1 cellular context compared by ENCODE assay signal in genomic region chr10:92699518-92700272, GRCh38.
TF ChIP-seq lines count a peak whose summit lies in the region.

No MANE protein-coding gene starts in this region.

TF ChIP-seq in K562, 482 proteins besides CTCF, POLR2A, EP300 and RAD21 (continued from another document and continues in another):
- TF ChIP-seq CREB3 (tag; conservative IDR thresholded peaks at IDR 0.05; ENCODE audit: low read depth) (no peak), HNRNPH1 (optimal IDR thresholded peaks at IDR 0.05; ENCODE audit: low read depth, low read length) (no peak), FOXK2 (conservative IDR thresholded peaks at IDR 0.05 in 1 of 2, IDR thresholded peaks at IDR 0.05 in 1 of 2; ENCODE audit: low read depth in 2 of 2) (peak; percentile 61 to 73), CCNT2 (IDR thresholded peaks at IDR 0.05; ENCODE audit: borderline replicate concordance, extremely low read depth, insufficient read length, low read depth, low read length) (no peak), NELFE (IDR thresholded peaks at IDR 0.05; ENCODE audit: insufficient read depth, insufficient read length) (no peak), EGR1 (conservative IDR thresholded peaks at IDR 0.05) (no peak), RBBP5 (IDR thresholded peaks at IDR 0.05; ENCODE audit: borderline replicate concordance, insufficient read depth, low read length, poor library complexity, severe bottlenecking) (peak; percentile 74), MCM3 (IDR thresholded peaks at IDR 0.05) (no peak), ZNF551 (CRISPR knock-in tag; IDR thresholded peaks at IDR 0.05) (no peak), GTF2F1 (IDR thresholded peaks at IDR 0.05; ENCODE audit: low read depth, low read length) (no peak), ELF2 (CRISPR knock-in tag; IDR thresholded peaks at IDR 0.05) (no peak), PTRF (tag; IDR thresholded peaks at IDR 0.05) (no peak), KDM4B (IDR thresholded peaks at IDR 0.05; ENCODE audit: borderline replicate concordance in 2 of 2, low read depth in 1 of 2) (no peak), ZNF431 (CRISPR knock-in tag; IDR thresholded peaks at IDR 0.05) (no peak), ZNF699 (CRISPR knock-in tag; IDR thresholded peaks at IDR 0.05; ENCODE audit: insufficient replicate concordance) (no peak), SRF (CRISPR knock-in tag; IDR thresholded peaks at IDR 0.05) (no peak), ZNF143 (CRISPR knock-in tag; IDR thresholded peaks at IDR 0.05) (no peak), RNF219 (CRISPR knock-in tag; IDR thresholded peaks at IDR 0.05) (no peak), RNF2 (IDR thresholded peaks at IDR 0.05) (no peak), NFRKB (IDR thresholded peaks at IDR 0.05; ENCODE audit: low read depth) (no peak), SRSF3 (IDR thresholded peaks at IDR 0.05; ENCODE audit: insufficient read depth, low read length) (no peak), HDAC3 (IDR thresholded peaks at IDR 0.05; ENCODE audit: borderline replicate concordance, partially characterized antibody) (no peak), NFE2L1 (tag; IDR thresholded peaks at IDR 0.05; ENCODE audit: borderline replicate concordance, low read depth) (no peak), ZNF398 (CRISPR knock-in tag; IDR thresholded peaks at IDR 0.05) (no peak), HOXB6 (CRISPR knock-in tag; IDR thresholded peaks at IDR 0.05; ENCODE audit: borderline replicate concordance) (no peak), HINFP (tag; conservative IDR thresholded peaks at IDR 0.05; ENCODE audit: low read depth) (no peak), PCBP2 (IDR thresholded peaks at IDR 0.05; ENCODE audit: low read depth, low read length, poor library complexity, severe bottlenecking) (no peak), SIX5 (IDR thresholded peaks at IDR 0.05; ENCODE audit: borderline replicate concordance in 1 of 2, insufficient read depth in 1 of 2, low read depth in 1 of 2, low read length in 2 of 2) (no peak), ZNF445 (CRISPR knock-in tag; IDR thresholded peaks at IDR 0.05; ENCODE audit: low read depth) (no peak), PBX2 (CRISPR knock-in tag; IDR thresholded peaks at IDR 0.05; ENCODE audit: low read depth) (no peak), PBX2 (tag; conservative IDR thresholded peaks at IDR 0.05; ENCODE audit: low read depth) (no peak), VEZF1 (CRISPR knock-in tag; IDR thresholded peaks at IDR 0.05) (peak; percentile 24; the same call in 1 of the 2 replicates), SP2 (IDR thresholded peaks at IDR 0.05; ENCODE audit: extremely low read depth, low read depth, low read length, poor library complexity, severe bottlenecking) (no peak), ZNF280B (CRISPR knock-in tag; IDR thresholded peaks at IDR 0.05) (no peak), TGIF2 (CRISPR knock-in tag; IDR thresholded peaks at IDR 0.05) (no peak)
- TF ChIP-seq, protein P1, sequence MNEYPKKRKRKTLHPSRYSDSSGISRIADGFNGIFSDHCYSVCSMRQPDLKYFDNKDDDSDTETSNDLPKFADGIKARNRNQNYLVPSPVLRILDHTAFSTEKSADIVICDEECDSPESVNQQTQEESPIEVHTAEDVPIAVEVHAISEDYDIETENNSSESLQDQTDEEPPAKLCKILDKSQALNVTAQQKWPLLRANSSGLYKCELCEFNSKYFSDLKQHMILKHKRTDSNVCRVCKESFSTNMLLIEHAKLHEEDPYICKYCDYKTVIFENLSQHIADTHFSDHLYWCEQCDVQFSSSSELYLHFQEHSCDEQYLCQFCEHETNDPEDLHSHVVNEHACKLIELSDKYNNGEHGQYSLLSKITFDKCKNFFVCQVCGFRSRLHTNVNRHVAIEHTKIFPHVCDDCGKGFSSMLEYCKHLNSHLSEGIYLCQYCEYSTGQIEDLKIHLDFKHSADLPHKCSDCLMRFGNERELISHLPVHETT (CRISPR knock-in tag; conservative IDR thresholded peaks at IDR 0.05 in 1 of 2, IDR thresholded peaks at IDR 0.05 in 1 of 2), result no peak
- TF ChIP-seq, protein P2, sequence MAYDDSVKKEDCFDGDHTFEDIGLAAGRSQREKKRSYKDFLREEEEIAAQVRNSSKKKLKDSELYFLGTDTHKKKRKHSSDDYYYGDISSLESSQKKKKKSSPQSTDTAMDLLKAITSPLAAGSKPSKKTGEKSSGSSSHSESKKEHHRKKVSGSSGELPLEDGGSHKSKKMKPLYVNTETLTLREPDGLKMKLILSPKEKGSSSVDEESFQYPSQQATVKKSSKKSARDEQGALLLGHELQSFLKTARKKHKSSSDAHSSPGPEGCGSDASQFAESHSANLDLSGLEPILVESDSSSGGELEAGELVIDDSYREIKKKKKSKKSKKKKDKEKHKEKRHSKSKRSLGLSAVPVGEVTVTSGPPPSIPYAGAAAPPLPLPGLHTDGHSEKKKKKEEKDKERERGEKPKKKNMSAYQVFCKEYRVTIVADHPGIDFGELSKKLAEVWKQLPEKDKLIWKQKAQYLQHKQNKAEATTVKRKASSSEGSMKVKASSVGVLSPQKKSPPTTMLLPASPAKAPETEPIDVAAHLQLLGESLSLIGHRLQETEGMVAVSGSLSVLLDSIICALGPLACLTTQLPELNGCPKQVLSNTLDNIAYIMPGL (CRISPR knock-in tag; IDR thresholded peaks at IDR 0.05), result no peak
- TF ChIP-seq, protein P3, sequence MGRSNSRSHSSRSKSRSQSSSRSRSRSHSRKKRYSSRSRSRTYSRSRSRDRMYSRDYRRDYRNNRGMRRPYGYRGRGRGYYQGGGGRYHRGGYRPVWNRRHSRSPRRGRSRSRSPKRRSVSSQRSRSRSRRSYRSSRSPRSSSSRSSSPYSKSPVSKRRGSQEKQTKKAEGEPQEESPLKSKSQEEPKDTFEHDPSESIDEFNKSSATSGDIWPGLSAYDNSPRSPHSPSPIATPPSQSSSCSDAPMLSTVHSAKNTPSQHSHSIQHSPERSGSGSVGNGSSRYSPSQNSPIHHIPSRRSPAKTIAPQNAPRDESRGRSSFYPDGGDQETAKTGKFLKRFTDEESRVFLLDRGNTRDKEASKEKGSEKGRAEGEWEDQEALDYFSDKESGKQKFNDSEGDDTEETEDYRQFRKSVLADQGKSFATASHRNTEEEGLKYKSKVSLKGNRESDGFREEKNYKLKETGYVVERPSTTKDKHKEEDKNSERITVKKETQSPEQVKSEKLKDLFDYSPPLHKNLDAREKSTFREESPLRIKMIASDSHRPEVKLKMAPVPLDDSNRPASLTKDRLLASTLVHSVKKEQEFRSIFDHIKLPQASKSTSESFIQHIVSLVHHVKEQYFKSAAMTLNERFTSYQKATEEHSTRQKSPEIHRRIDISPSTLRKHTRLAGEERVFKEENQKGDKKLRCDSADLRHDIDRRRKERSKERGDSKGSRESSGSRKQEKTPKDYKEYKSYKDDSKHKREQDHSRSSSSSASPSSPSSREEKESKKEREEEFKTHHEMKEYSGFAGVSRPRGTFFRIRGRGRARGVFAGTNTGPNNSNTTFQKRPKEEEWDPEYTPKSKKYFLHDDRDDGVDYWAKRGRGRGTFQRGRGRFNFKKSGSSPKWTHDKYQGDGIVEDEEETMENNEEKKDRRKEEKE (IDR thresholded peaks at IDR 0.05; ENCODE audit: borderline replicate concordance in 1 of 2, control insufficient read depth in 1 of 2, low read depth in 2 of 2, low read length in 1 of 2), result no peak
- TF ChIP-seq, protein P4, sequence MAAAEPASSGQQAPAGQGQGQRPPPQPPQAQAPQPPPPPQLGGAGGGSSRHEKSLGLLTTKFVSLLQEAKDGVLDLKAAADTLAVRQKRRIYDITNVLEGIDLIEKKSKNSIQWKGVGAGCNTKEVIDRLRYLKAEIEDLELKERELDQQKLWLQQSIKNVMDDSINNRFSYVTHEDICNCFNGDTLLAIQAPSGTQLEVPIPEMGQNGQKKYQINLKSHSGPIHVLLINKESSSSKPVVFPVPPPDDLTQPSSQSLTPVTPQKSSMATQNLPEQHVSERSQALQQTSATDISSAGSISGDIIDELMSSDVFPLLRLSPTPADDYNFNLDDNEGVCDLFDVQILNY (CRISPR knock-in tag; IDR thresholded peaks at IDR 0.05), result no peak
